Comparison of ENCODE assay signal across 20 cellular contexts in genomic region chr2:105405291-105405690, GRCh38. TPM values are rescaled to one million over a fixed set of nuclear protein-coding genes. Genes with fewer than 3 reads are reported as not detected.
DNase-seq lines count a peak whose midpoint lies in the region; ATAC-seq and TF ChIP-seq lines count a peak whose summit lies in the region.
"Had no signal": no experiment of that assay in that cellular context is flagged by ENCODE, and none has a peak within 500 bp of the region (broad histone marks: within the 10 kb centered on the region; RNA-seq: fewer than 3 reads in every experiment).

No MANE protein-coding gene starts in this region.

- H2AFZ ChIP-seq in smooth muscle cell (ENCODE audit: low read depth) = no peak overlapping the region

- H3K36me3 ChIP-seq in cardiac muscle cell (peaks cover 35% of the 10 kb centered on the region), smooth muscle cell (ENCODE audit: low read depth) (no peaks in the 10 kb centered on the region)
- H3K36me3 ChIP-seq: ovary had no signal

- TF ChIP-seq CTCF in cardiac muscle cell (IDR thresholded peaks at IDR 0.05; ENCODE audit: low read depth, low read length) (no peak), smooth muscle cell (IDR thresholded peaks at IDR 0.05; ENCODE audit: borderline replicate concordance, insufficient read depth, poor library complexity, severe bottlenecking) (no peak)

- intact Hi-C loops in Right ventricle myocardium superior (cut with DNase I) = no loop called here

- no peaks in the 10 kb centered on the region for H3K36me3 Mint-ChIP-seq in natural killer cell treated with Interleukin-12 subunit alpha and Interleukin-12 subunit beta and Interleukin-15 and Interleukin-18, amount 100 ng/mL, for 72 hours

- no peaks in the 10 kb centered on the region for H3K79me2 ChIP-seq in smooth muscle cell (ENCODE audit: low read depth)

- H3K4me3 Mint-ChIP-seq in natural killer cell treated with Interleukin-12 subunit alpha and Interleukin-12 subunit beta and Interleukin-15 and Interleukin-18, amount 100 ng/mL, for 72 hours = no peak overlapping the region
- H3K4me3 Mint-ChIP-seq: activated naive CD8-positive, alpha-beta T cell treated with anti-CD3 and anti-CD28 coated beads, Interleukin-2, amount 50 U/mL, for 24 hours; H9; T-helper 17 cell had no signal

- H3K27ac ChIP-seq in cardiac muscle cell (peak overlapping the region; percentile 80), smooth muscle cell (ENCODE audit: low read depth) (peak overlapping the region; percentile 97)
- H3K27ac ChIP-seq: testis had no signal

- H3K9me3 Mint-ChIP-seq in natural killer cell treated with Interleukin-12 subunit alpha and Interleukin-12 subunit beta and Interleukin-15 and Interleukin-18, amount 100 ng/mL, for 72 hours = no peaks in the 10 kb centered on the region
- H3K9me3 Mint-ChIP-seq: activated naive CD8-positive, alpha-beta T cell treated with anti-CD3 and anti-CD28 coated beads, Interleukin-2, amount 50 U/mL, for 24 hours; H9 had no signal

- H3K9me3 ChIP-seq in cardiac muscle cell (ENCODE audit: low read depth) = no peaks in the 10 kb centered on the region
- H3K9me3 ChIP-seq in smooth muscle cell (replicated peaks; ENCODE audit: low read depth) = no peaks in the 10 kb centered on the region
- H3K9me3 ChIP-seq: ovary, testis had no signal

- WGBS in smooth muscle cell (ENCODE audit: low lambda C conversion rate) = 32% methylated on average over 4 of the region's 4 CpGs

- H3K4me2 ChIP-seq in smooth muscle cell = peak overlapping the region; percentile 60

- H3F3A ChIP-seq in smooth muscle cell (ENCODE audit: low read depth) = peaks cover 18% of the 10 kb centered on the region

- H3K27ac Mint-ChIP-seq in natural killer cell treated with Interleukin-12 subunit alpha and Interleukin-12 subunit beta and Interleukin-15 and Interleukin-18, amount 100 ng/mL, for 72 hours = no peak overlapping the region
- H3K27ac Mint-ChIP-seq: activated naive CD8-positive, alpha-beta T cell treated with anti-CD3 and anti-CD28 coated beads, Interleukin-2, amount 50 U/mL, for 24 hours; H9; T-helper 17 cell had no signal

- H4K20me1 ChIP-seq in smooth muscle cell (ENCODE audit: low read depth) = no peaks in the 10 kb centered on the region

- no peak for ATAC-seq in Right ventricle myocardium superior (ENCODE audit: poor library complexity)
- ATAC-seq in HG02759 (IDR thresholded peaks at IDR 0.05; ENCODE audit: unreplicated experiment) = no peak
- ATAC-seq in natural killer cell treated with Interleukin-12 subunit alpha and Interleukin-12 subunit beta and Interleukin-15 and Interleukin-18, amount 100 ng/mL, for 72 hours = no peak
- no peak for ATAC-seq in HG02884 (IDR thresholded peaks at IDR 0.05; ENCODE audit: unreplicated experiment)
- ATAC-seq: activated naive CD8-positive, alpha-beta T cell treated with anti-CD3 and anti-CD28 coated beads, Interleukin-2, amount 50 U/mL, for 24 hours; T-helper 17 cell had no signal

- H3K27me3 Mint-ChIP-seq in natural killer cell treated with Interleukin-12 subunit alpha and Interleukin-12 subunit beta and Interleukin-15 and Interleukin-18, amount 100 ng/mL, for 72 hours = peaks cover 13 to 28% of the 10 kb centered on the region in 2 donors

- H3K4me1 ChIP-seq in cardiac muscle cell (ENCODE audit: low read depth) (peaks cover 17% of the 10 kb centered on the region), smooth muscle cell (ENCODE audit: low read depth) (peaks cover 23% of the 10 kb centered on the region)

- DNase-seq in cardiac muscle cell (ENCODE audit: low read depth in 1 of 2, low spot score in 1 of 2) (no peak), Right ventricle myocardium superior (no peak), amniotic epithelial cell (ENCODE audit: low read depth) (peak; percentile 61), glomerular visceral epithelial cell (ENCODE audit: extremely low spot score) (peak; percentile 85), smooth muscle cell (lab: John Stamatoyannopoulos, UW; ENCODE audit: unreplicated experiment) (no peak)
- no peak for DNase-seq in natural killer cell treated with Interleukin-12 subunit alpha and Interleukin-12 subunit beta and Interleukin-15 and Interleukin-18, amount 100 ng/mL, for 72 hours (ENCODE audit: low spot score)
- DNase-seq: 8988T; activated naive CD8-positive, alpha-beta T cell treated with anti-CD3 and anti-CD28 coated beads, Interleukin-2, amount 50 U/mL, for 24 hours; activated T-cell treated with anti-CD3 and anti-CD28 coated beads for 4 hours; effector CD4-positive, alpha-beta T cell; H9; hippocampal formation; mesendoderm; NCI-H1048; OCI-M1; T-helper 17 cell; testis had no signal

- H3K4me1 Mint-ChIP-seq in natural killer cell treated with Interleukin-12 subunit alpha and Interleukin-12 subunit beta and Interleukin-15 and Interleukin-18, amount 100 ng/mL, for 72 hours (ENCODE audit: low read depth in 2 of 2) = no peaks in the 10 kb centered on the region
- H3K4me1 Mint-ChIP-seq: activated naive CD8-positive, alpha-beta T cell treated with anti-CD3 and anti-CD28 coated beads, Interleukin-2, amount 50 U/mL, for 24 hours had no signal

- no peak overlapping the region for H3K4me3 ChIP-seq in cardiac muscle cell
- no peak overlapping the region for H3K4me3 ChIP-seq in smooth muscle cell
- H3K4me3 ChIP-seq: ovary, testis had no signal

- H3K9ac ChIP-seq in smooth muscle cell (ENCODE audit: low read depth) = peak overlapping the region; percentile 80

- H3K27me3 ChIP-seq in cardiac muscle cell (no peaks in the 10 kb centered on the region), smooth muscle cell (ENCODE audit: low read depth) (no peaks in the 10 kb centered on the region)
- H3K27me3 ChIP-seq: ovary, testis had no signal

RNA-seq across cellular contexts. Expression of gene FHL2, which starts 6.4 kb away (rescaled TPM):
- 586 and 1,288 TPM in 2 replicates for total RNA-seq in cardiac muscle cell
- 612 and 1,543 TPM in 2 replicates for polyA plus RNA-seq in cardiac muscle cell
- total RNA-seq in Right ventricle myocardium superior = 1,567 TPM
- total RNA-seq in smooth muscle cell = 67.6 and 98.0 TPM in 2 replicates
- polyA plus RNA-seq in smooth muscle cell = 64.1 and 82.8 TPM in 2 replicates
- total RNA-seq in natural killer cell treated with Interleukin-12 subunit alpha and Interleukin-12 subunit beta and Interleukin-15 and Interleukin-18, amount 100 ng/mL, for 72 hours = under 1 TPM in 1 of 2 donors, not detected in 1; 0.95 TPM

Comparison
In these comparisons a context has a peak if more than half of its experiments do, and no peak if none do; other contexts are left out.
1. DNase-seq: peak in amniotic epithelial cell (single experiment) and glomerular visceral epithelial cell (single experiment); none in cardiac muscle cell (0 of 2), Right ventricle myocardium superior (single experiment), smooth muscle cell (single experiment) and natural killer cell treated with Interleukin-12 subunit alpha and Interleukin-12 subunit beta and Interleukin-15 and Interleukin-18, amount 100 ng/mL, for 72 hours (single experiment).
2. RNA of gene FHL2, which starts 6.4 kb away (total RNA-seq): 1,567 TPM in Right ventricle myocardium superior (single experiment), 586 to 1,288 TPM in cardiac muscle cell and 67.6 to 98.0 TPM in smooth muscle cell; 0.95 TPM in natural killer cell treated with Interleukin-12 subunit alpha and Interleukin-12 subunit beta and Interleukin-15 and Interleukin-18, amount 100 ng/mL, for 72 hours; every median in the first group is over 10 times any median in the second.